Comparison of ENCODE assay signal across 8 cellular contexts in genomic region chr6:113970808-113971676, GRCh38. TPM values are rescaled to one million over a fixed set of nuclear protein-coding genes. Genes with fewer than 3 reads are reported as not detected.
A peak's percentile ranks its signal among the peaks of the same experiment; 100 is the strongest.
DNase-seq lines count a peak whose midpoint lies in the region; ATAC-seq, FAIRE-seq and TF ChIP-seq lines count a peak whose summit lies in the region.

Gene HDAC2 (minus strand): TSS chr6:113971148. CDS start chr6:113970908, 240 bp downstream.

- no peaks in the 10 kb centered on the region for H3K36me3 ChIP-seq in pancreas
- no peaks in the 10 kb centered on the region for H3K36me3 ChIP-seq in tibial artery

- H3K27ac ChIP-seq in pancreas, result peak within 1 kb of the TSS; percentile 68 to 95 (median 88)
- H3K27ac ChIP-seq in tibial artery, result peak within 1 kb of the TSS; percentile 90 to 96

- H3K4me3 Mint-ChIP-seq in activated naive CD8-positive, alpha-beta T cell treated with anti-CD3 and anti-CD28 coated beads for 36 hours, result peak within 1 kb of the TSS; percentile 94

- peaks cover 32% of the 10 kb centered on the region for H3K4me1 Mint-ChIP-seq in activated naive CD8-positive, alpha-beta T cell treated with anti-CD3 and anti-CD28 coated beads for 36 hours

- H3K4me1 ChIP-seq in pancreas, result peaks cover 4 to 28% (median 4%) of the 10 kb centered on the region in 3 donors
- H3K4me1 ChIP-seq in tibial artery, result peaks cover 0 to 36% (median 24%) of the 10 kb centered on the region in 4 donors

- peak; percentile 91 to 95 (median 92) for ATAC-seq in pancreas

- no peak for FAIRE-seq in pancreas (lab: Jason Lieb, UNC)

- intact Hi-C loops in head of caudate nucleus (cut with DNase I) (no loop called here), pancreas (cut with DNase I) (no loop called here), tibial artery (cut with DNase I; ENCODE audit: low total_unique reads) (no loop called here)

- WGBS in pancreas, 2 donors, result 0% methylated on average over 68 to 82 of the region's 82 CpGs

- H3K4me3 ChIP-seq in pancreas (peak within 1 kb of the TSS; percentile 80 to 93 (median 91)), tibial artery (peak within 1 kb of the TSS; percentile 85 to 99)

- CTCF ChIA-PET in GM10248 (lab: Yijun Ruan, JAX) (interaction anchor here (0.8 to 4.1 kb wide), 5 partner anchors 9 to 112 kb away, joined by 3 to 18 read pairs (median 3); no protein-coding TSS in a partner anchor), HEK293T (lab: Yijun Ruan, JAX) (interaction anchor here (0.6 to 0.9 kb wide), 2 partner anchors 10 to 598 kb away, joined by 3 to 4 read pairs; no protein-coding TSS in a partner anchor)

- H3K27me3 Mint-ChIP-seq in activated naive CD8-positive, alpha-beta T cell treated with anti-CD3 and anti-CD28 coated beads for 36 hours, result no peaks in the 10 kb centered on the region

- DNase-seq in GM10248 (ENCODE audit: extremely low spot score) (peak; percentile 93), HEK293T (ENCODE audit: extremely low spot score) (peak; percentile 95), MV-4-11 (lab: John Stamatoyannopoulos, UW) (peak; percentile 95), SKM-1 treated with dmso at 0.1 percent for 144 hours (lab: John Stamatoyannopoulos, UW; ENCODE audit: unreplicated experiment) (peak; percentile 96), head of caudate nucleus (peak; percentile 61 to 94 (median 88)), pancreas (peak; percentile 83 to 94 (median 86)), tibial artery (peak; percentile 68 to 87)
- peak; percentile 86 for DNase-seq in activated naive CD8-positive, alpha-beta T cell treated with anti-CD3 and anti-CD28 coated beads for 36 hours

- POLR2A ChIA-PET in GM10248 (lab: Yijun Ruan, JAX) (no interaction called here), HEK293T (lab: Yijun Ruan, JAX) (interaction anchor here (1.1 to 2.4 kb wide), 5 partner anchors 10 to 31 kb away, joined by 3 to 10 read pairs (median 4); no protein-coding TSS in a partner anchor)

- TF ChIP-seq CTCF in GM10248 (IDR thresholded peaks at IDR 0.05; ENCODE audit: control extremely low read depth, extremely low read depth, low read depth, missing control alignments), result no peak
- no peak for TF ChIP-seq CTCF in pancreas (IDR thresholded peaks at IDR 0.05)
- no peak for TF ChIP-seq CTCF in tibial artery (IDR thresholded peaks at IDR 0.05)

- peaks cover 11% of the 10 kb centered on the region for H3K36me3 Mint-ChIP-seq in activated naive CD8-positive, alpha-beta T cell treated with anti-CD3 and anti-CD28 coated beads for 36 hours

- no peaks in the 10 kb centered on the region for H3K9me3 ChIP-seq in pancreas
- H3K9me3 ChIP-seq in tibial artery, result no peaks in the 10 kb centered on the region

- peak within 1 kb of the TSS; percentile 98 for H3K27ac Mint-ChIP-seq in activated naive CD8-positive, alpha-beta T cell treated with anti-CD3 and anti-CD28 coated beads for 36 hours

- H3K9me3 Mint-ChIP-seq in activated naive CD8-positive, alpha-beta T cell treated with anti-CD3 and anti-CD28 coated beads for 36 hours, result no peaks in the 10 kb centered on the region

- H3K27me3 ChIP-seq in pancreas (no peaks in the 10 kb centered on the region), tibial artery (no peaks in the 10 kb centered on the region)

TF ChIP-seq in HEK293T, 16 proteins besides CTCF, POLR2A, EP300 and RAD21:
- peak; percentile 59; the same call in 1 of the 2 replicates for TF ChIP-seq NFRKB (IDR thresholded peaks at IDR 0.05)
- TF ChIP-seq L3MBTL2 (conservative IDR thresholded peaks at IDR 0.05), result peak; percentile 100
- TF ChIP-seq SP1 (IDR thresholded peaks at IDR 0.05), result peak; percentile 64; the same call in 1 of the 2 replicates
- TF ChIP-seq FOXM1 (IDR thresholded peaks at IDR 0.05; ENCODE audit: borderline replicate concordance), result peak; percentile 81; the same call in 1 of the 2 replicates
- TF ChIP-seq CTBP1 (IDR thresholded peaks at IDR 0.05; ENCODE audit: borderline replicate concordance), result peak; percentile 23; the same call in 1 of the 2 replicates
- no peak for TF ChIP-seq ZNF384 (IDR thresholded peaks at IDR 0.05)
- TF ChIP-seq BHLHE40 (IDR thresholded peaks at IDR 0.05; ENCODE audit: borderline replicate concordance), result peak; percentile 96
- TF ChIP-seq, protein P1, sequence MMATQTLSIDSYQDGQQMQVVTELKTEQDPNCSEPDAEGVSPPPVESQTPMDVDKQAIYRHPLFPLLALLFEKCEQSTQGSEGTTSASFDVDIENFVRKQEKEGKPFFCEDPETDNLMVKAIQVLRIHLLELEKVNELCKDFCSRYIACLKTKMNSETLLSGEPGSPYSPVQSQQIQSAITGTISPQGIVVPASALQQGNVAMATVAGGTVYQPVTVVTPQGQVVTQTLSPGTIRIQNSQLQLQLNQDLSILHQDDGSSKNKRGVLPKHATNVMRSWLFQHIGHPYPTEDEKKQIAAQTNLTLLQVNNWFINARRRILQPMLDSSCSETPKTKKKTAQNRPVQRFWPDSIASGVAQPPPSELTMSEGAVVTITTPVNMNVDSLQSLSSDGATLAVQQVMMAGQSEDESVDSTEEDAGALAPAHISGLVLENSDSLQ (IDR thresholded peaks at IDR 0.05), result no peak
- TF ChIP-seq LEF1 (IDR thresholded peaks at IDR 0.05; ENCODE audit: borderline replicate concordance), result peak; percentile 66; the same call in 1 of the 2 replicates
- no peak for TF ChIP-seq FOXA1 (IDR thresholded peaks at IDR 0.05)

RNA-seq across cellular contexts. Expression of gene HDAC2, which starts in this region (rescaled TPM):
- 100 to 1,000 TPM; 115 to 125 TPM for total RNA-seq in activated naive CD8-positive, alpha-beta T cell treated with anti-CD3 and anti-CD28 coated beads for 36 hours
- 10 to 100 TPM; 26.4 to 46.5 (median 32.2) TPM for total RNA-seq in pancreas
- 10 to 100 TPM; 23.6 to 48.9 TPM for polyA plus RNA-seq in pancreas

Comparison
In these comparisons a context has a peak if more than half of its experiments do, and no peak if none do; other contexts are left out.
1. Peak in every context shown above with its lines: DNase-seq, ATAC-seq, H3K4me3 ChIP-seq and H3K27ac ChIP-seq.